Comparison of ENCODE assay signal across 8 cellular contexts in the genomic region with DNA sequence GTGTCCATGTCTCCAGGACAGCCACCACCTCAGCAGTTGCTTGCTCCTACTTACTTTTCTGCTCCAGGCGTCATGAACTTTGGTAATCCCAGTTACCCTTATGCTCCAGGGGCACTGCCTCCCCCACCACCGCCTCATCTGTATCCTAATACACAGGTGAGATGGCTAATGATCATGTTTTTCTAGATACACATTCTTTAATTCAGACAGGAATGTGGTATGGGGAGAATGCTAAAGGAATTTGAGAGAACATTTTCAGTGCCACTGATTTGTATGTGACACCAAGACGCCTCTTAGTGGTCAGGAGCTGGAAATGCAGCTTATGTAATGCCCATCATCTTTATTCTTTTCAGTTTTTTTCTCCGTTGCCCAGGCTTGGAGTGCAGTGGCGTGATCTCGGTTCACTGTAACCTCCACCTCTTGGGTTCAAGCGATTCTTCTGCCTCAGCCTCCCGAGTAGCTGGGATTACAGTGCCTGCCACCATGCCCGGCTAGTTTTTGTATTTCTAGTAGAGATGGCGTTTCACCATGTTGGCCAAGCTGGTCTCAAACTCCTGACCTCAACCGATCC. TPM values are rescaled to one million over a fixed set of nuclear protein-coding genes. Genes with fewer than 3 reads are reported as not detected.
DNase-seq lines count a peak whose midpoint lies in the region; ATAC-seq, FAIRE-seq and TF ChIP-seq lines count a peak whose summit lies in the region.

No MANE protein-coding gene starts in this region.

- H3K27me3 ChIP-seq in OCI-LY3 (ENCODE audit: low read depth, low read length) (no peaks in the 10 kb centered on the region), astrocyte (ENCODE audit: insufficient read depth, low read length) (no peaks in the 10 kb centered on the region)

- FAIRE-seq in astrocyte (lab: Jason Lieb, UNC), result peak; percentile 45

- H3K79me2 ChIP-seq in OCI-LY3 (ENCODE audit: low read length) (peaks cover 5% of the 10 kb centered on the region; the same call in 1 of the 2 replicates), astrocyte (ENCODE audit: insufficient read depth, low read length) (peaks cover 11% of the 10 kb centered on the region)

- H3K4me2 ChIP-seq in OCI-LY3 (ENCODE audit: low read length) (no peak overlapping the region), astrocyte (ENCODE audit: low read length) (no peak overlapping the region)

- H3K4me3 ChIP-seq in HFF-Myc (replicated peaks; ENCODE audit: low read depth, low read length) (no peak overlapping the region), OCI-LY3 (ENCODE audit: low read length) (no peak overlapping the region), astrocyte (ENCODE audit: insufficient read depth, low read depth, low read length) (no peak overlapping the region)

- no peaks in the 10 kb centered on the region for H3K9me3 Mint-ChIP-seq in astrocyte (ENCODE audit: unreplicated experiment)

- peak; percentile 61 to 80 for ATAC-seq in left cardiac atrium
- ATAC-seq in HG02588 (IDR thresholded peaks at IDR 0.05; ENCODE audit: unreplicated experiment), result no peak
- no peak for ATAC-seq in GM21723 (IDR thresholded peaks at IDR 0.05; ENCODE audit: unreplicated experiment)

- peaks cover 11% of the 10 kb centered on the region for H3K4me1 Mint-ChIP-seq in astrocyte (ENCODE audit: low read depth, unreplicated experiment)

- no peak overlapping the region for H2AFZ ChIP-seq in OCI-LY3 (ENCODE audit: low read depth, low read length)
- H2AFZ ChIP-seq in astrocyte (ENCODE audit: low read depth, low read length), result no peak overlapping the region

- intact Hi-C loops in left cardiac atrium (cut with DNase I), result loop anchor here in 1 of 2 donors (2.0 kb wide), 1 partner anchor 56 kb away; no protein-coding TSS in a partner anchor

- TF ChIP-seq CTCF in HFF-Myc (IDR thresholded peaks at IDR 0.05; ENCODE audit: low read depth, low read length, missing control alignments) (peak; percentile 60), OCI-LY3 (IDR thresholded peaks at IDR 0.05; ENCODE audit: low read depth, low read length) (peak; percentile 65), astrocyte (IDR thresholded peaks at IDR 0.05; ENCODE audit: insufficient read depth, low read depth, low read length) (peak; percentile 78)

- DNase-seq in D341Med (ENCODE audit: low spot score) (peak; percentile 76), HFF-Myc (ENCODE audit: extremely low read depth, low read depth) (peak; percentile 47), astrocyte (ENCODE audit: low read depth) (peak; percentile 62), left cardiac atrium (no peak), renal cortical epithelial cell (ENCODE audit: low read depth) (peak; percentile 90)

- peak overlapping the region; percentile 73 for H3K27ac Mint-ChIP-seq in astrocyte (ENCODE audit: unreplicated experiment)

- H3K9ac ChIP-seq in OCI-LY3 (ENCODE audit: low read length) (no peak overlapping the region), astrocyte (ENCODE audit: low read length) (no peak overlapping the region)

- H3K4me1 ChIP-seq in OCI-LY3 (ENCODE audit: low read length) (no peaks in the 10 kb centered on the region), astrocyte (ENCODE audit: insufficient read depth, low read length) (peaks cover 7% of the 10 kb centered on the region)

- H3K9me3 ChIP-seq in OCI-LY3 (ENCODE audit: insufficient read depth, low read length) (no peaks in the 10 kb centered on the region), astrocyte (ENCODE audit: insufficient read depth, low read depth, low read length) (no peaks in the 10 kb centered on the region)

- no peak overlapping the region for H3K27ac ChIP-seq in OCI-LY3 (ENCODE audit: low read length)
- no peak overlapping the region for H3K27ac ChIP-seq in astrocyte (ENCODE audit: low read depth, low read length)

- H3K36me3 ChIP-seq in OCI-LY3 (replicated peaks; ENCODE audit: low read depth, low read length), result peaks cover 63% of the 10 kb centered on the region
- H3K36me3 ChIP-seq in astrocyte (ENCODE audit: insufficient read depth, low read length), result peaks cover 66% of the 10 kb centered on the region

- H3K36me3 Mint-ChIP-seq in astrocyte (ENCODE audit: low read depth, unreplicated experiment), result peaks cover 16% of the 10 kb centered on the region

- no peaks in the 10 kb centered on the region for H3K27me3 Mint-ChIP-seq in astrocyte (ENCODE audit: low read depth, unreplicated experiment)

- peak overlapping the region; percentile 45 for H3K4me3 Mint-ChIP-seq in astrocyte (ENCODE audit: unreplicated experiment)

- no peaks in the 10 kb centered on the region for H4K20me1 ChIP-seq in OCI-LY3 (ENCODE audit: insufficient read depth, low read length)
- peaks cover 65% of the 10 kb centered on the region for H4K20me1 ChIP-seq in astrocyte (ENCODE audit: insufficient read depth, low read length)

RNA-seq across cellular contexts. Expression of a gene that starts 8.9 kb away (rescaled TPM):
- total RNA-seq in astrocyte, result 6.8 and 7.0 TPM in 2 replicates
- total RNA-seq in left cardiac atrium, result 1 to 10 TPM; 2.8 to 4.6 TPM
- total RNA-seq in renal cortical epithelial cell, result 1.8 TPM in 1 of 2 replicates, not detected in the other

RNA-seq across cellular contexts. Expression of a gene that starts 28.0 kb away (rescaled TPM):
- total RNA-seq in astrocyte (55.0 and 56.1 TPM in 2 replicates), left cardiac atrium (10 to 100 TPM; 49.6 to 53.1 TPM), renal cortical epithelial cell (19.4 and 31.0 TPM in 2 replicates)

RNA-seq across cellular contexts. Expression of a gene that starts 46.6 kb away (rescaled TPM):
- total RNA-seq in astrocyte (81.9 and 83.3 TPM in 2 replicates), left cardiac atrium (10 to 100 TPM; 54.0 to 57.8 TPM), renal cortical epithelial cell (21.9 and 47.7 TPM in 2 replicates)

RNA-seq across cellular contexts. Expression of a gene that starts 50.8 kb away (rescaled TPM):
- 30.7 and 31.2 TPM in 2 replicates for total RNA-seq in astrocyte
- 10 to 100 TPM; 13.9 to 14.4 TPM for total RNA-seq in left cardiac atrium
- 9.6 and 24.5 TPM in 2 replicates for total RNA-seq in renal cortical epithelial cell

Comparison
In these comparisons a context has a peak if more than half of its experiments do, and no peak if none do; other contexts are left out.
1. ATAC-seq: peak in left cardiac atrium (2 of 2); none in HG02588 (single experiment) and GM21723 (single experiment).
2. Peak in every context shown above with its lines, with median percentiles within 50 percentile points of each other: CTCF ChIP-seq.